Comparison of ENCODE assay signal across 1 cellular context in genomic region chr20:15267935-15268334, GRCh38.
TF ChIP-seq lines count a peak whose summit lies in the region.

No MANE protein-coding gene starts in this region.

TF ChIP-seq in GM12878, 131 proteins besides CTCF, POLR2A, EP300 and RAD21 (continued from another document):
- no peak for TF ChIP-seq PRDM15 (CRISPR knock-in tag; IDR thresholded peaks at IDR 0.05)
- no peak for TF ChIP-seq SUZ12 (IDR thresholded peaks at IDR 0.05; ENCODE audit: unreplicated experiment)
- no peak for TF ChIP-seq GATAD2B (conservative IDR thresholded peaks at IDR 0.05; ENCODE audit: low read depth)
